ENCODE assay signal across 1 cellular context in genomic region chrX:71302461-71303213, GRCh38.
TF ChIP-seq lines count a peak whose summit lies in the region.

No MANE protein-coding gene starts in this region.

TF ChIP-seq in A549, 52 proteins besides CTCF, POLR2A, EP300 and RAD21 (continued from another document):
- no peak for TF ChIP-seq PHF8 (IDR thresholded peaks at IDR 0.05; ENCODE audit: borderline replicate concordance, low read depth)
- no peak for TF ChIP-seq RNF2 (IDR thresholded peaks at IDR 0.05; ENCODE audit: borderline replicate concordance, low read depth)
- no peak for TF ChIP-seq PBX3 (IDR thresholded peaks at IDR 0.05)
- no peak for TF ChIP-seq TP53 (CRISPR knock-in tag; IDR thresholded peaks at IDR 0.05)
- TF ChIP-seq HEYL (CRISPR knock-in tag; IDR thresholded peaks at IDR 0.05) = no peak
- no peak for TF ChIP-seq CBX8 (IDR thresholded peaks at IDR 0.05)
- TF ChIP-seq HMGXB4 (CRISPR knock-in tag; IDR thresholded peaks at IDR 0.05; ENCODE audit: borderline replicate concordance) = no peak
- no peak for TF ChIP-seq NFE2L2 (conservative IDR thresholded peaks at IDR 0.05; ENCODE audit: low read length)
- no peak for TF ChIP-seq TFCP2L1 (CRISPR knock-in tag; IDR thresholded peaks at IDR 0.05)
